10 cellular contexts compared by ENCODE assay signal in the genomic region with DNA sequence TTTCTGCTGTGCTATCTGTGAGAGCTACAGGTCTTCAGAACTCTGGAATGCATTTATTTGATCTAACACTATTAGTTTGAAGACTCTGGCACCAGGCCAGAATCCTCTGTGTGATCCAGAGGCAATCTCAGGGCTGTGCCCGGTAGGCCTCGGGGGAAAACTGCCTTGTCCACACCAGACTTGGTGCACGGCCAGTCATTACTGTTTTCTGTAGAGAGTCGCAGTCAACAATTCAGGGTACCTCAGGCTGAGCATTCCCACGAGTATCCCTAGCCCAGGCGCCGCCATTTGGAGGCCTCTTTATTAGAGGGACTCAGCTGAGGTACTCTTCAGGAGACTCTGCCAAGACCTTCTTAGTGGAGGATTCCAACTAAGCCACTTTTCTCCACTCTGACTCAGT.
DNase-seq lines count a peak whose midpoint lies in the region; ATAC-seq and TF ChIP-seq lines count a peak whose summit lies in the region.
"Had no signal": no experiment of that assay in that cellular context is flagged by ENCODE, and none has a peak within 500 bp of the region (broad histone marks: within the 10 kb centered on the region; RNA-seq: fewer than 3 reads in every experiment).

No MANE protein-coding gene starts in this region.

- H3K9me3 ChIP-seq in right atrium auricular region (no peaks in the 10 kb centered on the region), upper lobe of right lung (no peaks in the 10 kb centered on the region)

- no peaks in the 10 kb centered on the region for H3K27me3 ChIP-seq in right atrium auricular region
- H3K27me3 ChIP-seq in upper lobe of right lung, result no peaks in the 10 kb centered on the region
- H3K27me3 ChIP-seq: dorsolateral prefrontal cortex, left lung had no signal

- TF ChIP-seq CTCF in right atrium auricular region (IDR thresholded peaks at IDR 0.05) (no peak), choroid plexus epithelial cell (conservative IDR thresholded peaks at IDR 0.05; ENCODE audit: low read depth, low read length) (no peak), upper lobe of right lung (IDR thresholded peaks at IDR 0.05) (no peak)

- intact Hi-C loops in Right ventricle myocardium inferior (cut with DNase I) (no loop called here), upper lobe of right lung (cut with DNase I) (no loop called here)

- H3K36me3 ChIP-seq in right atrium auricular region (no peaks in the 10 kb centered on the region), upper lobe of right lung (no peaks in the 10 kb centered on the region)
- H3K36me3 ChIP-seq: left lung had no signal

- peak; percentile 40 for DNase-seq in Right ventricle myocardium inferior (ENCODE audit: missing footprints)
- DNase-seq in right atrium auricular region (ENCODE audit: low spot score), result no peak
- peak; percentile 52 for DNase-seq in NCI-H345 (lab: John Stamatoyannopoulos, UW)
- peak; percentile 6 for DNase-seq in choroid plexus epithelial cell (ENCODE audit: low read depth)
- peak; percentile 45 for DNase-seq in upper lobe of right lung
- no peak for DNase-seq in MV-4-11 (lab: John Stamatoyannopoulos, UW)
- DNase-seq in effector CD4-positive, alpha-beta T cell, result no peak
- DNase-seq: dorsolateral prefrontal cortex, left lung had no signal

- no peaks in the 10 kb centered on the region for H3K4me1 ChIP-seq in right atrium auricular region
- no peaks in the 10 kb centered on the region for H3K4me1 ChIP-seq in upper lobe of right lung
- H3K4me1 ChIP-seq: left lung had no signal

- H3K4me3 ChIP-seq in right atrium auricular region (no peak overlapping the region), choroid plexus epithelial cell (ENCODE audit: low read depth, low read length) (no peak overlapping the region), upper lobe of right lung (no peak overlapping the region)
- H3K4me3 ChIP-seq: dorsolateral prefrontal cortex, left lung had no signal

- H3K27ac ChIP-seq in right atrium auricular region (no peak overlapping the region), upper lobe of right lung (no peak overlapping the region)
- H3K27ac ChIP-seq: dorsolateral prefrontal cortex, left lung had no signal

- ATAC-seq in Right ventricle myocardium inferior (no peak), upper lobe of right lung (peak; percentile 21), HG03571 (IDR thresholded peaks at IDR 0.05; ENCODE audit: unreplicated experiment) (no peak)
- ATAC-seq: left lung had no signal

Comparison
In these comparisons a context has a peak if more than half of its experiments do, and no peak if none do; other contexts are left out.
1. DNase-seq: peak in Right ventricle myocardium inferior (single experiment), NCI-H345 (single experiment), choroid plexus epithelial cell (single experiment) and upper lobe of right lung (single experiment); none in right atrium auricular region (single experiment), MV-4-11 (single experiment) and effector CD4-positive, alpha-beta T cell (single experiment).